ENCODE assay signal across 1 cellular context in genomic region chr16:63816304-63816703, GRCh38.
TF ChIP-seq lines count a peak whose summit lies in the region.

No MANE protein-coding gene starts in this region.

TF ChIP-seq in SK-N-SH, 30 proteins besides CTCF, POLR2A, EP300 and RAD21 (continued from another document):
- TF ChIP-seq GABPA (IDR thresholded peaks at IDR 0.05; ENCODE audit: low read depth) (no peak), CHD2 (IDR thresholded peaks at IDR 0.05; ENCODE audit: low read length, partially characterized antibody) (no peak)
